ENCODE assay signal across 35 cellular contexts in the genomic region with DNA sequence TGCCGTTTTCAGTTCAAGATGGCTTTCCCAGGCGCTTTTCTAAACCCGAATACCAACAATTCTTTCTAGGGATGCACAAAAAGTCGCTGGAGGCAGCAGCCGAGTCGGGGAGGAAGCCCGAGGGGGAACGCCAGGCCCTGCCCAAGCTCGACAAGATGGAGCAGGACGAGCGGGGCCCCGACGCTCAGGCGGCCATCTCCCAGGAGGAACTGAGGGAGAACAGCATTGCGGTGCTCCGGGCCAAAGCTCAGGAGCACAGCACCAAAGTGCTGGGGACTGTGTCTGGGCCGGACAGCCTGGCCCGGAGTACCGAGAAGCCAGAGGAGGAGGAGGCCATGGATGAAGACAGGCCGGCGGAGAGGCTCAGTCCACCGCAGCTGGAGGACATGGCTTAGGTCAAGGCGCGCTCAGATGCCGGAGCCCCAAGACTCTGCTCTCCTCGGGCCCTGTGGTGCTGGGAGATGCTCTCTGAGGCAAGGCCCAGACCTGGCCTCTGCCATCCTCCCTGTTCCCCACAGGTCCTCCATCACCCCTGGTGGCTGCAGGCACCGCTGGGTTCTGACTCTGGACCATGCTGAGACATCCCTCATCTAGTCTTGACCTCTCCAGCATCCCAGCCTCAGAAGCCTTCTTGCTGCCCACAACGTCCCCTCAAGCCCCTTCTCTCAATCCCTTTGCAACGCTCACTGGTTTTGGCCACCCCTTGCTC. TPM values are rescaled to one million over a fixed set of nuclear protein-coding genes. Genes with fewer than 3 reads are reported as not detected.
"Had no signal": no experiment of that assay in that cellular context is flagged by ENCODE, and none has a peak within 500 bp of the region (broad histone marks: within the 10 kb centered on the region; RNA-seq: fewer than 3 reads in every experiment).

No MANE protein-coding gene starts in this region.

- H3K79me2 ChIP-seq: hepatocyte, parathyroid adenoma had no signal

- H3K9me3 Mint-ChIP-seq: mesothelial cell of epicardium; naive B cell; natural killer cell; nephron progenitor cell; stimulated activated effector memory CD8-positive, alpha-beta T cell treated with anti-CD3 and anti-CD28 coated beads, Interleukin-12 subunit alpha, Interleukin-12 subunit beta, amount 100 ng/mL, for 72 hours; stimulated activated naive CD8-positive, alpha-beta T cell treated with anti-CD3 and anti-CD28 coated beads, Interleukin-15, Interleukin-2, amounts not matched to agents 100 ng/mL and 50 ng/mL, for 24 hours had no signal

- H2AFZ ChIP-seq: hepatocyte, parathyroid adenoma had no signal

- H3K4me2 ChIP-seq: hepatocyte had no signal

- H3K9ac ChIP-seq: parathyroid adenoma had no signal

- H3K36me3 ChIP-seq: heart left ventricle, lower lobe of right lung, right atrium auricular region, sigmoid colon, spleen, suprapubic skin, thoracic aorta, tibial artery, uterus had no signal

- H3K4me3 ChIP-seq: heart left ventricle, hepatocyte, lower lobe of right lung, right atrium auricular region, sigmoid colon, spleen, suprapubic skin, thoracic aorta, tibial artery, uterus had no signal

- DNase-seq: heart left ventricle; islet precursor cell; kidney glomerular epithelial cell; left cardiac atrium; lower lobe of right lung; mesendoderm; naive B cell; natural killer cell; nephron progenitor cell; nucleus accumbens; sigmoid colon; small intestine; spleen; stimulated activated CD4-positive, alpha-beta T cell treated with anti-CD3 and anti-CD28 coated beads, Interleukin-4, amount 100 ng/mL, for 24 hours; stimulated activated naive CD4-positive, alpha-beta T cell; tibial artery; trophoblast cell; uterus had no signal

- H3K4me1 ChIP-seq: parathyroid adenoma, uterus had no signal

- FAIRE-seq: small intestine had no signal

- H3K4me3 Mint-ChIP-seq: mesothelial cell of epicardium; natural killer cell; nephron progenitor cell; stimulated activated effector memory CD8-positive, alpha-beta T cell treated with anti-CD3 and anti-CD28 coated beads, Interleukin-12 subunit alpha, Interleukin-12 subunit beta, amount 100 ng/mL, for 72 hours; stimulated activated naive CD8-positive, alpha-beta T cell treated with anti-CD3 and anti-CD28 coated beads, Interleukin-15, Interleukin-2, amounts not matched to agents 100 ng/mL and 50 ng/mL, for 24 hours had no signal

- ATAC-seq: heart left ventricle; left cardiac atrium; left lobe of liver; lower lobe of right lung; natural killer cell; stimulated activated effector memory CD8-positive, alpha-beta T cell treated with anti-CD3 and anti-CD28 coated beads, Interleukin-12 subunit alpha, Interleukin-12 subunit beta, amount 100 ng/mL, for 72 hours had no signal

- H3K27ac ChIP-seq: heart left ventricle, hepatocyte, lower lobe of right lung, parathyroid adenoma, right atrium auricular region, sigmoid colon, spleen, suprapubic skin, thoracic aorta, tibial artery, uterus had no signal

- H3K27me3 ChIP-seq: right atrium auricular region, suprapubic skin had no signal

- H3K36me3 Mint-ChIP-seq: mesothelial cell of epicardium; naive B cell; natural killer cell; stimulated activated effector memory CD8-positive, alpha-beta T cell treated with anti-CD3 and anti-CD28 coated beads, Interleukin-12 subunit alpha, Interleukin-12 subunit beta, amount 100 ng/mL, for 72 hours had no signal

- H3K9me3 ChIP-seq: heart left ventricle, lower lobe of right lung, right atrium auricular region, sigmoid colon, spleen, suprapubic skin, thoracic aorta, tibial artery, uterus had no signal

- H3K27ac Mint-ChIP-seq: mesothelial cell of epicardium; natural killer cell; nephron progenitor cell; progenitor cell of endocrine pancreas; stimulated activated effector memory CD8-positive, alpha-beta T cell treated with anti-CD3 and anti-CD28 coated beads, Interleukin-12 subunit alpha, Interleukin-12 subunit beta, amount 100 ng/mL, for 72 hours; stimulated activated naive CD8-positive, alpha-beta T cell treated with anti-CD3 and anti-CD28 coated beads, Interleukin-15, Interleukin-2, amounts not matched to agents 100 ng/mL and 50 ng/mL, for 24 hours had no signal

RNA-seq across cellular contexts. Expression of gene VSX2, which starts 21.4 kb away (rescaled TPM):
- total RNA-seq: hepatocyte, left cardiac atrium, left lobe of liver, liver, lower lobe of right lung, mesothelial cell of epicardium, mononuclear cell, natural killer cell, osteocyte, progenitor cell of endocrine pancreas, pulmonary artery endothelial cell, renal cortical epithelial cell, right atrium auricular region, sigmoid colon, spleen, subcutaneous adipose tissue, suprapubic skin, thoracic aorta, ureter, uterus had no signal
- polyA plus RNA-seq: heart left ventricle, hepatocyte, liver, small intestine, spleen had no signal
